ENCODE assay signal across 8 cellular contexts in the genomic region with DNA sequence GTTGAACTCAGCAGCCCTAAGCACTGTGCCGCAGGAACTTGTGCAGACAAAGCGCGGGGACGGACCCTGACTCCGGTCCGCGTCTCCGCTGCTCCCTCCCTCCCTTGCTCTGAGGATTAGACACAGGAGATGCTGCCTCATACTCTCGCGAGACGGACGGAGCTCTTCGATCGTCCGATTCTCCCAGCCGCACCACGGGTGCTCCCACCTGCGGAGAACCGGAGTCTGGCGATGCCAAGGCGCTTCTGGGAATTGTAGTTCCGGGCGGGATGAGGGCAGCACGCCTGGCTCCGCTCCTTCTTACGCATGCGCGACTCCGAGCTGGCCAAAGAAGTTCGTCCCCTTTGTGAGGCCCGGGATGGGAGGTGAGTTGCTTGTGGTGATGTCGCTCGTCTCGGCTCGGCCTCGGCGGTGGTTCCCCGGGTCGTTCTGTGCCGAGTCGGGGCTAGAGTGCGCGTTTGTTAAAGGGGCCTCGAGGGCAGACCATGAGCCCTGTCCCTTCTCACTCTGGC. TPM values are rescaled to one million over a fixed set of nuclear protein-coding genes. Genes with fewer than 3 reads are reported as not detected.
DNase-seq lines count a peak whose midpoint lies in the region; ATAC-seq and TF ChIP-seq lines count a peak whose summit lies in the region.
"Not testable (repeated sequence)": the region's sequence is repeated elsewhere in the genome, so short reads cannot be mapped to it uniquely, and the experiment has no call there.

Gene ZNF286A (plus strand): TSS at position 340 of the 512 bp plus-strand sequence. CDS start 578 bp downstream, outside the sequence.

- peak; percentile 98 for ATAC-seq in GM19395 (IDR thresholded peaks at IDR 0.05; ENCODE audit: unreplicated experiment)
- peak; percentile 97 for ATAC-seq in HG03558 (IDR thresholded peaks at IDR 0.05; ENCODE audit: extremely low read depth, unreplicated experiment)

- H3K36me3 Mint-ChIP-seq in CD14-positive monocyte: not testable (repeated sequence)
- peaks cover 25% of the 10 kb centered on the region for H3K36me3 Mint-ChIP-seq in activated CD4-positive, alpha-beta T cell treated with anti-CD3 and anti-CD28 coated beads, Interleukin-2, amount 10 ng/mL, durations not matched to agents 7 days and 5 days (ENCODE audit: low read depth)

- H3K9me3 Mint-ChIP-seq in CD14-positive monocyte; activated CD4-positive, alpha-beta T cell treated with anti-CD3 and anti-CD28 coated beads, Interleukin-2, amount 10 ng/mL, durations not matched to agents 7 days and 5 days: not testable (repeated sequence)

- POLR2A ChIA-PET in activated CD4-positive, alpha-beta T cell treated with anti-CD3 and anti-CD28 coated beads, Interleukin-2, amount 10 ng/mL, durations not matched to agents 7 days and 5 days (lab: Charles Lee): not testable (repeated sequence)

- CTCF ChIA-PET in activated CD4-positive, alpha-beta T cell treated with anti-CD3 and anti-CD28 coated beads, Interleukin-2, amount 10 ng/mL, durations not matched to agents 7 days and 5 days (lab: Charles Lee): not testable (repeated sequence)

- peak; percentile 98 for DNase-seq in CD14-positive monocyte (ENCODE audit: low spot score)
- DNase-seq in NCI-H748 (lab: John Stamatoyannopoulos, UW; ENCODE audit: unreplicated experiment): peak; percentile 100
- peak; percentile 94 for DNase-seq in activated CD4-positive, alpha-beta T cell treated with anti-CD3 and anti-CD28 coated beads, Interleukin-2, amount 10 ng/mL, durations not matched to agents 7 days and 5 days
- peak; percentile 100 for DNase-seq in dedifferentiated amniotic fluid mesenchymal stem cell (ENCODE audit: extremely low spot score)
- peak; percentile 100 for DNase-seq in left kidney (ENCODE audit: low read depth, low spot score)
- DNase-seq in stimulated activated CD4-positive, alpha-beta T cell treated with anti-CD3 and anti-CD28 coated beads, Interleukin-1b, Interleukin-23, amount 100 ng/mL, for 48 hours: peak; percentile 99

- intact Hi-C loops in CD14-positive monocyte (cut with micrococcal nuclease): not testable (repeated sequence)

- not testable (repeated sequence) for H3K27me3 Mint-ChIP-seq in CD14-positive monocyte (ENCODE audit: low read depth in 3 of 3); activated CD4-positive, alpha-beta T cell treated with anti-CD3 and anti-CD28 coated beads, Interleukin-2, amount 10 ng/mL, durations not matched to agents 7 days and 5 days

- TF ChIP-seq CTCF in CD14-positive monocyte (IDR thresholded peaks at IDR 0.05): not testable (repeated sequence)

- peak within 1 kb of the TSS; percentile 98 to 99 for H3K4me3 Mint-ChIP-seq in CD14-positive monocyte
- H3K4me3 Mint-ChIP-seq in activated CD4-positive, alpha-beta T cell treated with anti-CD3 and anti-CD28 coated beads, Interleukin-2, amount 10 ng/mL, durations not matched to agents 7 days and 5 days: peak within 1 kb of the TSS; percentile 89

- peak within 1 kb of the TSS in 5 of 7 donors; percentile 73 to 85 (median 83) for H3K27ac Mint-ChIP-seq in CD14-positive monocyte
- peak within 1 kb of the TSS; percentile 87 for H3K27ac Mint-ChIP-seq in activated CD4-positive, alpha-beta T cell treated with anti-CD3 and anti-CD28 coated beads, Interleukin-2, amount 10 ng/mL, durations not matched to agents 7 days and 5 days

- H3K4me1 Mint-ChIP-seq in CD14-positive monocyte: not testable (repeated sequence)
- H3K4me1 Mint-ChIP-seq in activated CD4-positive, alpha-beta T cell treated with anti-CD3 and anti-CD28 coated beads, Interleukin-2, amount 10 ng/mL, durations not matched to agents 7 days and 5 days: peaks cover 15% of the 10 kb centered on the region

RNA-seq across cellular contexts. Expression of gene ZNF286A, which starts in this region (rescaled TPM):
- polyA plus RNA-seq in CD14-positive monocyte: 1 to 10 TPM; 2.9 to 3.2 TPM
- total RNA-seq in activated CD4-positive, alpha-beta T cell treated with anti-CD3 and anti-CD28 coated beads, Interleukin-2, amount 10 ng/mL, durations not matched to agents 7 days and 5 days: 10 to 100 TPM; 18.0 to 21.2 TPM

Comparison
In these comparisons a context has a peak if more than half of its experiments do, and no peak if none do; other contexts are left out.
1. Peak in every context shown above with its lines: DNase-seq and ATAC-seq.